Comparison of ENCODE assay signal across 8 cellular contexts in the genomic region with DNA sequence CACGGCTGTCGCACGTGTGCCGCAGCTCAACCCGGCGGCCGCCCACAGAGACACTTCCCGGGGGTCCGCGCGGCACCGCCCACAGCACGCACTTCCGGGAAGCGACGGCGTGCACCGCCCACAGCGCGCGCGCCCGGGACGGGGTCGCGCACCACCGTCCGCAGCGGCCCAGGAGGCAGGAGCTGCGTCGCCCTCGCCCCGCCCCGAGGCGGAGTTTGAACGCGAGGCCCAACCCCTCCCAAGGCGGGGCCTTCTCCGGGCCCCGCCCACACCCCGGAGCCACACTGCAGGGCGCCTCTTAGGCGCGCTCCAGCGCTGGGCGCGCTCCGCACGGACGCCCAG.
DNase-seq lines count a peak whose midpoint lies in the region; ATAC-seq, FAIRE-seq and TF ChIP-seq lines count a peak whose summit lies in the region.
"Not testable (repeated sequence)": the region's sequence is repeated elsewhere in the genome, so short reads cannot be mapped to it uniquely, and the experiment has no call there.

No MANE protein-coding gene starts in this region.

- 0 to 2% (median 1%) methylated on average over 7 to 35 of the region's 50 CpGs for WGBS in small intestine, 3 donors
- whole genome bisulfite sequencing in transverse colon (ENCODE audit: low coverage in 1 of 2), 2 donors = 0% methylated on average over 2 of the region's 50 CpGs; no CpG with 5 or more reads in 1 of the 2 donors

- not testable (repeated sequence) for TF ChIP-seq CTCF in transverse colon (IDR thresholded peaks at IDR 0.05)

- ATAC-seq in GM18868 (IDR thresholded peaks at IDR 0.05; ENCODE audit: unreplicated experiment) (peak; percentile 96), HG02840 (IDR thresholded peaks at IDR 0.05; ENCODE audit: low FRiP score, unreplicated experiment) (peak; percentile 91), left lobe of liver (peak; percentile 99)
- ATAC-seq in activated CD8-positive, alpha-beta memory T cell treated with anti-CD3 and anti-CD28 coated beads, Interleukin-2, amount 10 ng/mL, durations not matched to agents 7 days and 5 days = peak; percentile 100

- not testable (repeated sequence) for TF ChIP-seq EP300 in transverse colon (IDR thresholded peaks at IDR 0.05; ENCODE audit: low read depth)

- not testable (repeated sequence) for H3K4me3 Mint-ChIP-seq in activated CD8-positive, alpha-beta memory T cell treated with anti-CD3 and anti-CD28 coated beads, Interleukin-2, amount 10 ng/mL, durations not matched to agents 7 days and 5 days
- H3K4me3 Mint-ChIP-seq in dendritic cell treated with granulocyte-macrophage colony-stimulating factor and Interleukin-4, amounts not matched to agents 40 ng/mL and 50 ng/mL, for 4 days = peak overlapping the region; percentile 50

- not testable (repeated sequence) for H3K36me3 ChIP-seq in small intestine (ENCODE audit: control insufficient read depth in 2 of 2, insufficient read depth in 2 of 2, low read length in 2 of 2); transverse colon

- not testable (repeated sequence) for H3K9me3 Mint-ChIP-seq in activated CD8-positive, alpha-beta memory T cell treated with anti-CD3 and anti-CD28 coated beads, Interleukin-2, amount 10 ng/mL, durations not matched to agents 7 days and 5 days (ENCODE audit: low read depth); dendritic cell treated with granulocyte-macrophage colony-stimulating factor and Interleukin-4, amounts not matched to agents 40 ng/mL and 50 ng/mL, for 4 days

- H3K27me3 Mint-ChIP-seq in activated CD8-positive, alpha-beta memory T cell treated with anti-CD3 and anti-CD28 coated beads, Interleukin-2, amount 10 ng/mL, durations not matched to agents 7 days and 5 days; dendritic cell treated with granulocyte-macrophage colony-stimulating factor and Interleukin-4, amounts not matched to agents 40 ng/mL and 50 ng/mL, for 4 days: not testable (repeated sequence)

- not testable (repeated sequence) for H3K4me1 Mint-ChIP-seq in activated CD8-positive, alpha-beta memory T cell treated with anti-CD3 and anti-CD28 coated beads, Interleukin-2, amount 10 ng/mL, durations not matched to agents 7 days and 5 days; dendritic cell treated with granulocyte-macrophage colony-stimulating factor and Interleukin-4, amounts not matched to agents 40 ng/mL and 50 ng/mL, for 4 days (ENCODE audit: low read depth)

- not testable (repeated sequence) for H3K27me3 ChIP-seq in small intestine (ENCODE audit: control insufficient read depth in 2 of 2, insufficient read depth in 2 of 2, low read length in 2 of 2); transverse colon

- intact Hi-C loops in dendritic cell treated with granulocyte-macrophage colony-stimulating factor and Interleukin-4, amounts not matched to agents 40 ng/mL and 50 ng/mL, for 4 days (cut with micrococcal nuclease); transverse colon (cut with DNase I; ENCODE audit: low total_unique reads): not testable (repeated sequence)

- in situ Hi-C loops in transverse colon (cut with MboI; ENCODE audit: low pct_ligation_motif_present in 1 of 4, low pct_unique_long_range_greater_than_20kb in 1 of 4, low sequenced_read_pairs in 3 of 4) = not testable (repeated sequence)

- not testable (repeated sequence) for H3K27ac ChIP-seq in small intestine (ENCODE audit: low read depth in 1 of 2, low read length in 1 of 2)
- H3K27ac ChIP-seq in transverse colon = peak overlapping the region in 3 of 4 donors; percentile 41 to 73 (median 65)

- not testable (repeated sequence) for TF ChIP-seq POLR2A in transverse colon (IDR thresholded peaks at IDR 0.05)

- not testable (repeated sequence) for H3K4me1 ChIP-seq in small intestine (ENCODE audit: control insufficient read depth in 2 of 2, insufficient read depth in 1 of 2, low read depth in 1 of 2, low read length in 1 of 2); transverse colon

- not testable (repeated sequence) for FAIRE-seq in small intestine (lab: Jason Lieb, UNC)

- peak; percentile 47 for DNase-seq in NCI-H226
- peak; percentile 88 for DNase-seq in activated CD8-positive, alpha-beta memory T cell treated with anti-CD3 and anti-CD28 coated beads, Interleukin-2, amount 10 ng/mL, durations not matched to agents 7 days and 5 days
- DNase-seq in left lobe of liver (ENCODE audit: low spot score) = peak; percentile 87
- peak; percentile 81 for DNase-seq in small intestine
- DNase-seq in transverse colon = peak; percentile 91

- H3K4me3 ChIP-seq in small intestine (ENCODE audit: low read depth in 1 of 2, low read length in 2 of 2) = peak overlapping the region in 1 of 2 donors; percentile 49
- peak overlapping the region in 2 of 4 donors; percentile 40 to 57 for H3K4me3 ChIP-seq in transverse colon

- CTCF ChIA-PET in activated CD8-positive, alpha-beta memory T cell treated with anti-CD3 and anti-CD28 coated beads, Interleukin-2, amount 10 ng/mL, durations not matched to agents 7 days and 5 days (lab: Charles Lee) = not testable (repeated sequence)

- H3K27ac Mint-ChIP-seq in activated CD8-positive, alpha-beta memory T cell treated with anti-CD3 and anti-CD28 coated beads, Interleukin-2, amount 10 ng/mL, durations not matched to agents 7 days and 5 days; dendritic cell treated with granulocyte-macrophage colony-stimulating factor and Interleukin-4, amounts not matched to agents 40 ng/mL and 50 ng/mL, for 4 days: not testable (repeated sequence)

- not testable (repeated sequence) for H3K9me3 ChIP-seq in small intestine (ENCODE audit: control insufficient read depth, low read depth); transverse colon

- not testable (repeated sequence) for H3K36me3 Mint-ChIP-seq in activated CD8-positive, alpha-beta memory T cell treated with anti-CD3 and anti-CD28 coated beads, Interleukin-2, amount 10 ng/mL, durations not matched to agents 7 days and 5 days; dendritic cell treated with granulocyte-macrophage colony-stimulating factor and Interleukin-4, amounts not matched to agents 40 ng/mL and 50 ng/mL, for 4 days (ENCODE audit: low read depth)
